In the genomic region with DNA sequence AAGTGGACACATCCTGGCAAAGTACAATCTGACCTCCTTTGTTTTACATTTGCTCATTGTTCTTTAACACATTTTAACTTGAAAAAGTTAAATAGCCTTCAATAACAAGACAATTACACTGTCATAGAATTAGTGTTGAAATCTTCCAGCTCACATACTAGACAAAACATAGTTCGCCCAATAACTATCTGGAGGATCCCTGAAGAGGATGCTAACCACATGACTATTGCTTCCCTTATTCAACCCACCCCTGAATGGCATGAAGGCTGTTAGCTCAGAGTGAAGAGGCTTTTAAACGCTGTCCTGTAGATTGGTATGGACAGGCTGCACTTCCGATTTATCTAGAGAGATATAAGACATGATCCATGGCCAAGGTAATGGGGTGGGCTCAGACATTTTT, we compare ENCODE assay signal across 1 cellular context.
TF ChIP-seq lines count a peak whose summit lies in the region.

No MANE protein-coding gene starts in this region.

TF ChIP-seq in GM12878, 131 proteins besides CTCF, POLR2A, EP300 and RAD21 (continued from another document):
- TF ChIP-seq, protein P1, sequence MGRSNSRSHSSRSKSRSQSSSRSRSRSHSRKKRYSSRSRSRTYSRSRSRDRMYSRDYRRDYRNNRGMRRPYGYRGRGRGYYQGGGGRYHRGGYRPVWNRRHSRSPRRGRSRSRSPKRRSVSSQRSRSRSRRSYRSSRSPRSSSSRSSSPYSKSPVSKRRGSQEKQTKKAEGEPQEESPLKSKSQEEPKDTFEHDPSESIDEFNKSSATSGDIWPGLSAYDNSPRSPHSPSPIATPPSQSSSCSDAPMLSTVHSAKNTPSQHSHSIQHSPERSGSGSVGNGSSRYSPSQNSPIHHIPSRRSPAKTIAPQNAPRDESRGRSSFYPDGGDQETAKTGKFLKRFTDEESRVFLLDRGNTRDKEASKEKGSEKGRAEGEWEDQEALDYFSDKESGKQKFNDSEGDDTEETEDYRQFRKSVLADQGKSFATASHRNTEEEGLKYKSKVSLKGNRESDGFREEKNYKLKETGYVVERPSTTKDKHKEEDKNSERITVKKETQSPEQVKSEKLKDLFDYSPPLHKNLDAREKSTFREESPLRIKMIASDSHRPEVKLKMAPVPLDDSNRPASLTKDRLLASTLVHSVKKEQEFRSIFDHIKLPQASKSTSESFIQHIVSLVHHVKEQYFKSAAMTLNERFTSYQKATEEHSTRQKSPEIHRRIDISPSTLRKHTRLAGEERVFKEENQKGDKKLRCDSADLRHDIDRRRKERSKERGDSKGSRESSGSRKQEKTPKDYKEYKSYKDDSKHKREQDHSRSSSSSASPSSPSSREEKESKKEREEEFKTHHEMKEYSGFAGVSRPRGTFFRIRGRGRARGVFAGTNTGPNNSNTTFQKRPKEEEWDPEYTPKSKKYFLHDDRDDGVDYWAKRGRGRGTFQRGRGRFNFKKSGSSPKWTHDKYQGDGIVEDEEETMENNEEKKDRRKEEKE (IDR thresholded peaks at IDR 0.05), result no peak
- TF ChIP-seq CHD4 (IDR thresholded peaks at IDR 0.05), result no peak
- no peak for TF ChIP-seq CREB1 (IDR thresholded peaks at IDR 0.05; ENCODE audit: low read depth)
- no peak for TF ChIP-seq ASH2L (IDR thresholded peaks at IDR 0.05; ENCODE audit: borderline replicate concordance, low read depth)
- TF ChIP-seq STAT1 (conservative IDR thresholded peaks at IDR 0.05), result no peak
- TF ChIP-seq, protein P2, sequence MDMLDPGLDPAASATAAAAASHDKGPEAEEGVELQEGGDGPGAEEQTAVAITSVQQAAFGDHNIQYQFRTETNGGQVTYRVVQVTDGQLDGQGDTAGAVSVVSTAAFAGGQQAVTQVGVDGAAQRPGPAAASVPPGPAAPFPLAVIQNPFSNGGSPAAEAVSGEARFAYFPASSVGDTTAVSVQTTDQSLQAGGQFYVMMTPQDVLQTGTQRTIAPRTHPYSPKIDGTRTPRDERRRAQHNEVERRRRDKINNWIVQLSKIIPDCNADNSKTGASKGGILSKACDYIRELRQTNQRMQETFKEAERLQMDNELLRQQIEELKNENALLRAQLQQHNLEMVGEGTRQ (IDR thresholded peaks at IDR 0.05; ENCODE audit: borderline replicate concordance, low read depth, low read length), result no peak
- no peak for TF ChIP-seq CBX5 (IDR thresholded peaks at IDR 0.05; ENCODE audit: low read depth)
- no peak for TF ChIP-seq SIN3A (IDR thresholded peaks at IDR 0.05; ENCODE audit: low read depth, low read length)
- no peak for TF ChIP-seq KAT2A (conservative IDR thresholded peaks at IDR 0.05; ENCODE audit: control insufficient read depth, low read depth, low read length)
- no peak for TF ChIP-seq ETV6 (conservative IDR thresholded peaks at IDR 0.05 in 1 of 2, IDR thresholded peaks at IDR 0.05 in 1 of 2; ENCODE audit: borderline replicate concordance in 1 of 2, low read depth in 1 of 2)
- no peak for TF ChIP-seq NFYA (IDR thresholded peaks at IDR 0.05; ENCODE audit: borderline replicate concordance, low read depth, low read length)
- TF ChIP-seq, protein P3, sequence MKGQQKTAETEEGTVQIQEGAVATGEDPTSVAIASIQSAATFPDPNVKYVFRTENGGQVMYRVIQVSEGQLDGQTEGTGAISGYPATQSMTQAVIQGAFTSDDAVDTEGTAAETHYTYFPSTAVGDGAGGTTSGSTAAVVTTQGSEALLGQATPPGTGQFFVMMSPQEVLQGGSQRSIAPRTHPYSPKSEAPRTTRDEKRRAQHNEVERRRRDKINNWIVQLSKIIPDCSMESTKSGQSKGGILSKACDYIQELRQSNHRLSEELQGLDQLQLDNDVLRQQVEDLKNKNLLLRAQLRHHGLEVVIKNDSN (IDR thresholded peaks at IDR 0.05; ENCODE audit: borderline replicate concordance, extremely low read length, insufficient read depth, low read depth, low read length), result no peak
- TF ChIP-seq, protein P4, sequence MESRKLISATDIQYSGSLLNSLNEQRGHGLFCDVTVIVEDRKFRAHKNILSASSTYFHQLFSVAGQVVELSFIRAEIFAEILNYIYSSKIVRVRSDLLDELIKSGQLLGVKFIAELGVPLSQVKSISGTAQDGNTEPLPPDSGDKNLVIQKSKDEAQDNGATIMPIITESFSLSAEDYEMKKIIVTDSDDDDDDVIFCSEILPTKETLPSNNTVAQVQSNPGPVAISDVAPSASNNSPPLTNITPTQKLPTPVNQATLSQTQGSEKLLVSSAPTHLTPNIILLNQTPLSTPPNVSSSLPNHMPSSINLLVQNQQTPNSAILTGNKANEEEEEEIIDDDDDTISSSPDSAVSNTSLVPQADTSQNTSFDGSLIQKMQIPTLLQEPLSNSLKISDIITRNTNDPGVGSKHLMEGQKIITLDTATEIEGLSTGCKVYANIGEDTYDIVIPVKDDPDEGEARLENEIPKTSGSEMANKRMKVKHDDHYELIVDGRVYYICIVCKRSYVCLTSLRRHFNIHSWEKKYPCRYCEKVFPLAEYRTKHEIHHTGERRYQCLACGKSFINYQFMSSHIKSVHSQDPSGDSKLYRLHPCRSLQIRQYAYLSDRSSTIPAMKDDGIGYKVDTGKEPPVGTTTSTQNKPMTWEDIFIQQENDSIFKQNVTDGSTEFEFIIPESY (IDR thresholded peaks at IDR 0.05), result no peak
